10 cellular contexts compared by ENCODE assay signal in the genomic region with DNA sequence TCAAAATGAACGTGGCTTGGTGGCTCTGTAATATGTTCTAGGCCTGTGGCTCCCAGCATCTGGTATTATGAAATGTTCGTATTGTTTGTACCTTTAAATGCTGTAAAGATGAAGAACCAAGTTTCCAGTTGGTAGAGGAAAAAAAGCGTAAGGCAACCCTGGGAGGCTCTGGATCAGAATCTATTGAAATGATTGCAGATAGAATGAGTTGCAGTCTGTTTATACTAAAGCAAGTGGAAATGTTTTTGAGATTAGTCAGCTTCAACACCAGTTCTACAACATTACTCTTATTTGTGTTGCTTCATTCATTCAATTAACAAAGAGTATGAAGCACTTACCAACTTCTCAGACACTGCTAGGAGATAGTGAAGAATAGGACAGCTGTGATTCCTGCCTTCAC. TPM values are rescaled to one million over a fixed set of nuclear protein-coding genes. Genes with fewer than 3 reads are reported as not detected.
DNase-seq lines count a peak whose midpoint lies in the region; ATAC-seq lines count a peak whose summit lies in the region.
"Had no signal": no experiment of that assay in that cellular context is flagged by ENCODE, and none has a peak within 500 bp of the region (broad histone marks: within the 10 kb centered on the region; RNA-seq: fewer than 3 reads in every experiment).

No MANE protein-coding gene starts in this region.

- H3K36me3 Mint-ChIP-seq in T-helper 2 cell treated with Interferon-gamma antibody and Interleukin-4, amounts not matched to agents 5 μg/mL and 100 μg/mL, for 36 hours (ENCODE audit: low read depth) = peaks cover 68% of the 10 kb centered on the region
- H3K36me3 Mint-ChIP-seq in immature natural killer cell = peaks cover 0 to 10% (median 4%) of the 10 kb centered on the region in 3 donors

- H3K27me3 Mint-ChIP-seq in T-helper 2 cell treated with Interferon-gamma antibody and Interleukin-4, amounts not matched to agents 5 μg/mL and 100 μg/mL, for 36 hours (ENCODE audit: low read depth) = no peaks in the 10 kb centered on the region
- peaks cover 0 to 6% (median 2%) of the 10 kb centered on the region in 3 donors for H3K27me3 Mint-ChIP-seq in immature natural killer cell (ENCODE audit: low read depth in 3 of 3)

- ATAC-seq in HG03159 (IDR thresholded peaks at IDR 0.05; ENCODE audit: unreplicated experiment) = no peak

- DNase-seq in T-helper 2 cell treated with Interferon-gamma antibody and Interleukin-4, amounts not matched to agents 5 μg/mL and 100 μg/mL, for 36 hours (ENCODE audit: low spot score) = no peak
- no peak for DNase-seq in T-helper 2 cell
- peak; percentile 79 for DNase-seq in amniotic epithelial cell (ENCODE audit: low read depth)
- no peak for DNase-seq in immature natural killer cell
- DNase-seq in cerebellar nuclear complex (lab: John Stamatoyannopoulos, UW) = no peak
- no peak for DNase-seq in GM19238 (ENCODE audit: insufficient read length, low spot score)
- DNase-seq: KBM-7 had no signal

- H3K4me3 Mint-ChIP-seq in T-helper 2 cell treated with Interferon-gamma antibody and Interleukin-4, amounts not matched to agents 5 μg/mL and 100 μg/mL, for 36 hours = peak overlapping the region; percentile 90
- H3K4me3 Mint-ChIP-seq in immature natural killer cell = peak overlapping the region in 3 of 5 donors; percentile 8 to 60 (median 27)

- H3K27ac Mint-ChIP-seq in T-helper 2 cell treated with Interferon-gamma antibody and Interleukin-4, amounts not matched to agents 5 μg/mL and 100 μg/mL, for 36 hours = peak overlapping the region; percentile 69
- H3K27ac Mint-ChIP-seq in immature natural killer cell = peak overlapping the region; percentile 80 to 89 (median 86)

- peak overlapping the region; percentile 11 for H3K27ac ChIP-seq in temporal lobe (ENCODE audit: low read depth, low read length)
- H3K27ac ChIP-seq: BLaER1 had no signal

- peaks cover 58% of the 10 kb centered on the region for H3K4me1 Mint-ChIP-seq in T-helper 2 cell treated with Interferon-gamma antibody and Interleukin-4, amounts not matched to agents 5 μg/mL and 100 μg/mL, for 36 hours (ENCODE audit: low read depth)
- peaks cover 85 to 89% of the 10 kb centered on the region in 2 donors for H3K4me1 Mint-ChIP-seq in immature natural killer cell

- no peaks in the 10 kb centered on the region for H3K9me3 Mint-ChIP-seq in T-helper 2 cell treated with Interferon-gamma antibody and Interleukin-4, amounts not matched to agents 5 μg/mL and 100 μg/mL, for 36 hours
- no peaks in the 10 kb centered on the region for H3K9me3 Mint-ChIP-seq in immature natural killer cell

RNA-seq across cellular contexts. Expression of a gene that starts 5.3 kb away (rescaled TPM):
- polyA plus RNA-seq in immature natural killer cell = 100 to 1,000 TPM; 423 to 653 (median 503) TPM
- 47.2 TPM for total RNA-seq in temporal lobe

RNA-seq across cellular contexts. Expression of a gene that starts 9.9 kb away (rescaled TPM):
- polyA plus RNA-seq in immature natural killer cell = 100 to 1,000 TPM in 1 of 3 donors, 10 to 100 TPM in 2; 45.3 to 110 (median 47.1) TPM
- total RNA-seq in temporal lobe = 76.2 TPM

RNA-seq across cellular contexts. Expression of a gene that starts 32.4 kb away (rescaled TPM):
- polyA plus RNA-seq in immature natural killer cell = under 1 TPM in 2 of 3 donors, not detected in 1; 0.08 to 0.13 TPM
- under 0.01 TPM for total RNA-seq in temporal lobe

RNA-seq across cellular contexts. Expression of a gene that starts 37.9 kb away (rescaled TPM):
- polyA plus RNA-seq in immature natural killer cell = 10 to 100 TPM; 18.5 to 41.0 (median 22.4) TPM
- 30.0 TPM for total RNA-seq in temporal lobe
